In genomic region chr3:71780430-71780829, GRCh38 we compare ENCODE assay signal across 1 cellular context.
TF ChIP-seq lines count a peak whose summit lies in the region.

No MANE protein-coding gene starts in this region.

TF ChIP-seq in HEK293, 187 proteins besides CTCF, POLR2A, EP300 and RAD21 (continued from another document):
- TF ChIP-seq, protein P1, sequence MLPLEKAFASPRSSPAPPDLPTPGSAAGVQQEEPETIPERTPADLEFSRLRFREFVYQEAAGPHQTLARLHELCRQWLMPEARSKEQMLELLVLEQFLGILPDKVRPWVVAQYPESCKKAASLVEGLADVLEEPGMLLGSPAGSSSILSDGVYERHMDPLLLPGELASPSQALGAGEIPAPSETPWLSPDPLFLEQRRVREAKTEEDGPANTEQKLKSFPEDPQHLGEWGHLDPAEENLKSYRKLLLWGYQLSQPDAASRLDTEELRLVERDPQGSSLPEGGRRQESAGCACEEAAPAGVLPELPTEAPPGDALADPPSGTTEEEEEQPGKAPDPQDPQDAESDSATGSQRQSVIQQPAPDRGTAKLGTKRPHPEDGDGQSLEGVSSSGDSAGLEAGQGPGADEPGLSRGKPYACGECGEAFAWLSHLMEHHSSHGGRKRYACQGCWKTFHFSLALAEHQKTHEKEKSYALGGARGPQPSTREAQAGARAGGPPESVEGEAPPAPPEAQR (tag by site-specific recombination; IDR thresholded peaks at IDR 0.05) = no peak
